Comparison of ENCODE assay signal across 1 cellular context in the genomic region with DNA sequence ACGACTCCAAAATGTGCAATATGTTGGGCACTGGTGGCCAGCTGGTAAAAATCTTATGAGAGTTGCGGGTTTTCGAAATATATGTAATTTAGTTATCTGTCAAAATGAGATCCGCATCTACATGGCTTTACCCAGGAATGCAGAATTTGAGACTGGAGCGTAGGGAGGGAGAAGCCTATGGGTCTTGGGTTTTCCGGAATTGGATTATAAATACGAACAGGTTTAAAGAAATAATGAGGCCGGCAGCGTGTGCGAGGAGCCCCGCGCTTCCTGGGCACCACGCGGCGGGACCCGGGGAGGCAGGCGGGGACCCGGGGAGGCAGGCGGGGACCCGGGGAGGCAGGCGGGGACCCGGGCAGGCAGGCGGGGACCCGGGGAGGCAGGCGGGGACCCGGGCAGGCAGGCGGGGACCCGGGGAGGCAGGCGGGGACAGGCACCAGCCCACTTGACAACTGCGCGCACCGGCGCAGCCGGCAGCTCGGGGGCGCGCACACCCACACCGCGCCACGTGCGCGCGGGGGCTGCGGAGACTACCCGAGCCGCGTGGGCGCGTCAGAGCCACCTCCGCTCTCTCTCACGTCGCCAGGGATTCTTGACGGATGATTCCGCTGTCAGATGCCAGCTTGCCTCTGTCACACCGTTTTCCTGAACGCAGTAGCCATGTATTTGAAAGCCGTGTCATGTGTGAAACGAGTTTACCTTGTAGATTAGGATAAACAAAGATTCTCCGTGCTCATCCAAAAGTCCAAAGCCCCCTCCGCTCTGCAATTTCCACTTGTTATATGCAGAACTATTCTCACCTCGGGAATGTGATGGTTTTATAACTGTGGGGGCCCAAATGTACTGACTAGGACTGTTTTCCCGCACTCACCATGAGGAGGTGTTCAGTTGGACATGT.
TF ChIP-seq lines count a peak whose summit lies in the region.

No MANE protein-coding gene starts in this region.

TF ChIP-seq in K562, 482 proteins besides CTCF, POLR2A, EP300 and RAD21 (continued from another document and continues in another):
- TF ChIP-seq, protein P1, sequence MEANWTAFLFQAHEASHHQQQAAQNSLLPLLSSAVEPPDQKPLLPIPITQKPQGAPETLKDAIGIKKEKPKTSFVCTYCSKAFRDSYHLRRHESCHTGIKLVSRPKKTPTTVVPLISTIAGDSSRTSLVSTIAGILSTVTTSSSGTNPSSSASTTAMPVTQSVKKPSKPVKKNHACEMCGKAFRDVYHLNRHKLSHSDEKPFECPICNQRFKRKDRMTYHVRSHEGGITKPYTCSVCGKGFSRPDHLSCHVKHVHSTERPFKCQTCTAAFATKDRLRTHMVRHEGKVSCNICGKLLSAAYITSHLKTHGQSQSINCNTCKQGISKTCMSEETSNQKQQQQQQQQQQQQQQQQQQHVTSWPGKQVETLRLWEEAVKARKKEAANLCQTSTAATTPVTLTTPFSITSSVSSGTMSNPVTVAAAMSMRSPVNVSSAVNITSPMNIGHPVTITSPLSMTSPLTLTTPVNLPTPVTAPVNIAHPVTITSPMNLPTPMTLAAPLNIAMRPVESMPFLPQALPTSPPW (CRISPR knock-in tag; IDR thresholded peaks at IDR 0.05): peak; percentile 77
- TF ChIP-seq ZNF24 (IDR thresholded peaks at IDR 0.05) (no peak), POLR2G (IDR thresholded peaks at IDR 0.05; ENCODE audit: low read depth, low read length) (peak; percentile 88), BHLHE40 (IDR thresholded peaks at IDR 0.05; ENCODE audit: low read length) (peak; percentile 90), MTA1 (IDR thresholded peaks at IDR 0.05; ENCODE audit: borderline replicate concordance) (no peak), MEF2D (tag; conservative IDR thresholded peaks at IDR 0.05; ENCODE audit: low read depth) (no peak), RBBP5 (IDR thresholded peaks at IDR 0.05; ENCODE audit: borderline replicate concordance, insufficient read depth, low read length, poor library complexity, severe bottlenecking) (peak; percentile 63), BRD9 (IDR thresholded peaks at IDR 0.05; ENCODE audit: low read depth, partially characterized antibody) (no peak), GTF2E2 (tag; IDR thresholded peaks at IDR 0.05) (no peak), POU5F1 (IDR thresholded peaks at IDR 0.05; ENCODE audit: borderline replicate concordance, low read depth, low read length, partially characterized antibody) (no peak), HDAC6 (IDR thresholded peaks at IDR 0.05; ENCODE audit: low read depth, low read length) (peak; percentile 95; the same call in 1 of the 2 replicates), SMAD3 (CRISPR knock-in tag; conservative IDR thresholded peaks at IDR 0.05) (no peak), WHSC1 (IDR thresholded peaks at IDR 0.05; ENCODE audit: low read length) (no peak), FOXA1 (IDR thresholded peaks at IDR 0.05; ENCODE audit: borderline replicate concordance) (no peak), PTRF (tag; IDR thresholded peaks at IDR 0.05) (no peak), RUNX1 (IDR thresholded peaks at IDR 0.05; ENCODE audit: low read depth) (no peak), PYGO2 (tag; IDR thresholded peaks at IDR 0.05) (no peak), RCOR1 (IDR thresholded peaks at IDR 0.05; ENCODE audit: borderline replicate concordance in 1 of 2, low read depth in 2 of 2, low read length in 2 of 2) (0 out of 4 replicates have a peak, but pooled peaks of 1 of the 2 experiments have one; percentile 16), TAF15 (IDR thresholded peaks at IDR 0.05; ENCODE audit: low read depth, low read length) (no peak), SUPT5H (IDR thresholded peaks at IDR 0.05) (peak; percentile 56; the same call in 1 of the 2 replicates), ZSCAN29 (IDR thresholded peaks at IDR 0.05) (no peak), MCM7 (IDR thresholded peaks at IDR 0.05) (no peak), ZNF212 (CRISPR knock-in tag; IDR thresholded peaks at IDR 0.05) (no peak), PHF8 (IDR thresholded peaks at IDR 0.05; ENCODE audit: borderline replicate concordance, low read length) (peak; percentile 46; the same call in 1 of the 2 replicates), ZFP36 (IDR thresholded peaks at IDR 0.05; ENCODE audit: low read depth, low read length, partially characterized antibody) (no peak), CBFB (CRISPR knock-in tag; IDR thresholded peaks at IDR 0.05) (no peak), RBM34 (IDR thresholded peaks at IDR 0.05; ENCODE audit: borderline replicate concordance, insufficient read depth, low read length) (no peak), HLTF (IDR thresholded peaks at IDR 0.05) (no peak), FOS (IDR thresholded peaks at IDR 0.05; ENCODE audit: extremely low read depth, insufficient read length) (no peak), CBX1 (IDR thresholded peaks at IDR 0.05; ENCODE audit: low read depth) (no peak), ZNF133 (CRISPR knock-in tag; IDR thresholded peaks at IDR 0.05) (no peak), NONO (IDR thresholded peaks at IDR 0.05; ENCODE audit: low read depth in 2 of 2, low read length in 1 of 2) (no peak; a peak in 1 of 4 replicates), CCAR2 (IDR thresholded peaks at IDR 0.05; ENCODE audit: low read depth, low read length) (no peak), GATA2 (CRISPR knock-in tag; IDR thresholded peaks at IDR 0.05) (no peak), TARDBP (IDR thresholded peaks at IDR 0.05) (no peak), SMARCE1 (IDR thresholded peaks at IDR 0.05) (no peak), NUFIP1 (IDR thresholded peaks at IDR 0.05; ENCODE audit: partially characterized antibody) (no peak)
- TF ChIP-seq, protein P2, sequence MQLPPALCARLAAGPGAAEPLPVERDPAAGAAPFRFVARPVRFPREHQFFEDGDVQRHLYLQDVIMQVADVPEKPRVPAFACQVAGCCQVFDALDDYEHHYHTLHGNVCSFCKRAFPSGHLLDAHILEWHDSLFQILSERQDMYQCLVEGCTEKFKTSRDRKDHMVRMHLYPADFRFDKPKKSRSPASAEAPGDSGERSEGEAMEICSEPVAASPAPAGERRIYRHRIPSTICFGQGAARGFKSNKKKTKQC (CRISPR knock-in tag; IDR thresholded peaks at IDR 0.05): peak; percentile 98
- TF ChIP-seq, protein P3, sequence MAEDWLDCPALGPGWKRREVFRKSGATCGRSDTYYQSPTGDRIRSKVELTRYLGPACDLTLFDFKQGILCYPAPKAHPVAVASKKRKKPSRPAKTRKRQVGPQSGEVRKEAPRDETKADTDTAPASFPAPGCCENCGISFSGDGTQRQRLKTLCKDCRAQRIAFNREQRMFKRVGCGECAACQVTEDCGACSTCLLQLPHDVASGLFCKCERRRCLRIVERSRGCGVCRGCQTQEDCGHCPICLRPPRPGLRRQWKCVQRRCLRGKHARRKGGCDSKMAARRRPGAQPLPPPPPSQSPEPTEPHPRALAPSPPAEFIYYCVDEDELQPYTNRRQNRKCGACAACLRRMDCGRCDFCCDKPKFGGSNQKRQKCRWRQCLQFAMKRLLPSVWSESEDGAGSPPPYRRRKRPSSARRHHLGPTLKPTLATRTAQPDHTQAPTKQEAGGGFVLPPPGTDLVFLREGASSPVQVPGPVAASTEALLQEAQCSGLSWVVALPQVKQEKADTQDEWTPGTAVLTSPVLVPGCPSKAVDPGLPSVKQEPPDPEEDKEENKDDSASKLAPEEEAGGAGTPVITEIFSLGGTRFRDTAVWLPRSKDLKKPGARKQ (CRISPR knock-in tag; IDR thresholded peaks at IDR 0.05): peak; percentile 93
- TF ChIP-seq, protein P4, sequence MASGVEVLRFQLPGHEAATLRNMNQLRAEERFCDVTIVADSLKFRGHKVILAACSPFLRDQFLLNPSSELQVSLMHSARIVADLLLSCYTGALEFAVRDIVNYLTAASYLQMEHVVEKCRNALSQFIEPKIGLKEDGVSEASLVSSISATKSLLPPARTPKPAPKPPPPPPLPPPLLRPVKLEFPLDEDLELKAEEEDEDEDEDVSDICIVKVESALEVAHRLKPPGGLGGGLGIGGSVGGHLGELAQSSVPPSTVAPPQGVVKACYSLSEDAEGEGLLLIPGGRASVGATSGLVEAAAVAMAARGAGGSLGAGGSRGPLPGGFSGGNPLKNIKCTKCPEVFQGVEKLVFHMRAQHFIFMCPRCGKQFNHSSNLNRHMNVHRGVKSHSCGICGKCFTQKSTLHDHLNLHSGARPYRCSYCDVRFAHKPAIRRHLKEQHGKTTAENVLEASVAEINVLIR (CRISPR knock-in tag; IDR thresholded peaks at IDR 0.05): no peak
- TF ChIP-seq, protein P5, sequence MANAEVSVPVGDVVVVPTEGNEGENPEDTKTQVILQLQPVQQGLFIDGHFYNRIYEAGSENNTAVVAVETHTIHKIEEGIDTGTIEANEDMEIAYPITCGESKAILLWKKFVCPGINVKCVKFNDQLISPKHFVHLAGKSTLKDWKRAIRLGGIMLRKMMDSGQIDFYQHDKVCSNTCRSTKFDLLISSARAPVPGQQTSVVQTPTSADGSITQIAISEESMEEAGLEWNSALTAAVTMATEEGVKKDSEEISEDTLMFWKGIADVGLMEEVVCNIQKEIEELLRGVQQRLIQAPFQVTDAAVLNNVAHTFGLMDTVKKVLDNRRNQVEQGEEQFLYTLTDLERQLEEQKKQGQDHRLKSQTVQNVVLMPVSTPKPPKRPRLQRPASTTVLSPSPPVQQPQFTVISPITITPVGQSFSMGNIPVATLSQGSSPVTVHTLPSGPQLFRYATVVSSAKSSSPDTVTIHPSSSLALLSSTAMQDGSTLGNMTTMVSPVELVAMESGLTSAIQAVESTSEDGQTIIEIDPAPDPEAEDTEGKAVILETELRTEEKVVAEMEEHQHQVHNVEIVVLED (CRISPR knock-in tag; IDR thresholded peaks at IDR 0.05): peak; percentile 75
- TF ChIP-seq, protein P6, sequence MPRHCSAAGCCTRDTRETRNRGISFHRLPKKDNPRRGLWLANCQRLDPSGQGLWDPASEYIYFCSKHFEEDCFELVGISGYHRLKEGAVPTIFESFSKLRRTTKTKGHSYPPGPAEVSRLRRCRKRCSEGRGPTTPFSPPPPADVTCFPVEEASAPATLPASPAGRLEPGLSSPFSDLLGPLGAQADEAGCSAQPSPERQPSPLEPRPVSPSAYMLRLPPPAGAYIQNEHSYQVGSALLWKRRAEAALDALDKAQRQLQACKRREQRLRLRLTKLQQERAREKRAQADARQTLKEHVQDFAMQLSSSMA (CRISPR knock-in tag; IDR thresholded peaks at IDR 0.05): no peak
- TF ChIP-seq, protein P7, sequence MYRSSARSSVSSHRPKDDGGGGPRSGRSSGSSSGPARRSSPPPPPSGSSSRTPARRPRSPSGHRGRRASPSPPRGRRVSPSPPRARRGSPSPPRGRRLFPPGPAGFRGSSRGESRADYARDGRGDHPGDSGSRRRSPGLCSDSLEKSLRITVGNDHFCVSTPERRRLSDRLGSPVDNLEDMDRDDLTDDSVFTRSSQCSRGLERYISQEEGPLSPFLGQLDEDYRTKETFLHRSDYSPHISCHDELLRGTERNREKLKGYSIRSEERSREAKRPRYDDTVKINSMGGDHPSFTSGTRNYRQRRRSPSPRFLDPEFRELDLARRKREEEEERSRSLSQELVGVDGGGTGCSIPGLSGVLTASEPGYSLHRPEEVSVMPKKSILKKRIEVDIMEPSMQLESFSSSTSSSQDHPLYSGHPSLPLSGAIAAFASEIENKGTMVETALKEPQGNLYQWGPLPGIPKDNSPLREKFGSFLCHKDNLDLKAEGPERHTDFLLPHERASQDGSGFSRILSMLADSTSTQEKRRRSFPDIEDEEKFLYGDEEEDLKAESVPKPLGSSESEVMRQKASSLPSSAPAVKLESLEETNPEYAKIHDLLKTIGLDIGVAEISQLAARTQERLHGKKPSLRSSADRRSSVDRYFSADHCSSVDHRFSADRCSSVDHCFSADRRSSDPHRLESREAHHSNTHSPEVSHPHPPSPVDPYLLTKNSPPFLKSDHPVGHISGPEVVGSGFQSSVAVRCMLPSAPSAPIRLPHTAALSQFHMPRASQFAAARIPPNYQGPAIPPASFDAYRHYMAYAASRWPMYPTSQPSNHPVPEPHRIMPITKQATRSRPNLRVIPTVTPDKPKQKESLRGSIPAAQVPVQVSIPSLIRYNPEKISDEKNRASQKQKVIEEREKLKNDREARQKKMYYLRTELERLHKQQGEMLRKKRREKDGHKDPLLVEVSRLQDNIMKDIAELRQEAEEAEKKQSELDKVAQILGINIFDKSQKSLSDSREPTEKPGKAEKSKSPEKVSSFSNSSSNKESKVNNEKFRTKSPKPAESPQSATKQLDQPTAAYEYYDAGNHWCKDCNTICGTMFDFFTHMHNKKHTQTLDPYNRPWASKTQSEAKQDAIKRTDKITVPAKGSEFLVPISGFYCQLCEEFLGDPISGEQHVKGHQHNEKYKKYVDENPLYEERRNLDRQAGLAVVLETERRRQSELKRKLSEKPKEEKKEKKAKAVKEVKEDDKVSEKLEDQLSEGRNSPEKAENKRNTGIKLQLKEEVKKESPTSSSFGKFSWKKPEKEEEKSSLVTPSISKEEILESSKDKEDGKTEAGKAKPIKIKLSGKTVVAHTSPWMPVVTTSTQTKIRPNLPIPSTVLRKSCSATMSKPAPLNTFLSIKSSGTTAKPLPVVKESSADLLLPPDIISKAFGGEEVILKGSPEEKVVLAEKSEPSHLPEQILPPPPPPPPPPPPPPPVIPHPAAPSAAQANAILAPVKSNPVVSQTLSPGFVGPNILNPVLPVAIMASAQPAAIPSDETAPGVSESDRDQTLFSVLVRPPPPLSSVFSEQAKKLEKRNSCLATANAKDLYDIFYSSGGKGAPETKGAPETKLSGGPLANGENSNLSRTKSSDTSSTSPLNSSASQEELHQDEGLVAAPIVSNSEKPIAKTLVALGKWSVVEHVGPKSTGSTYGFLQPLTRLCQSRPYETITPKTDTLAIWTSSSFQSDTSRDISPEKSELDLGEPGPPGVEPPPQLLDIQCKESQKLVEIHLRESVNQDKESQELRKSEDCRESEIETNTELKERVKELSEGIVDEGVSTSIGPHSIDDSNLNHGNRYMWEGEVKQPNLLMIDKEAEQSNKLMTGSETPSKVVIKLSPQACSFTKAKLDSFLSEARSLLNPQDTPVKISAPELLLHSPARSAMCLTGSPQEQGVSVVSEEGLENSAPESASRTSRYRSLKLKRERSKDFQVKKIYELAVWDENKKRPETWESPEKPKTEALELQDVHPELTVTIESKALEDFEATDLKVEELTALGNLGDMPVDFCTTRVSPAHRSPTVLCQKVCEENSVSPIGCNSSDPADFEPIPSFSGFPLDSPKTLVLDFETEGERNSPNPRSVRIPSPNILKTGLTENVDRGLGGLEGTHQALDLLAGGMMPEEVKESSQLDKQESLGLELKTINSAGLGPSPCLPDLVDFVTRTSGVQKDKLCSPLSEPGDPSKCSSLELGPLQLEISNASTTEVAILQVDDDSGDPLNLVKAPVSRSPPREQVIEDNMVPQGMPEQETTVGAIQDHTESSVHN (IDR thresholded peaks at IDR 0.05; ENCODE audit: borderline replicate concordance in 1 of 2, low read depth in 1 of 2): no peak
- TF ChIP-seq, protein P8, sequence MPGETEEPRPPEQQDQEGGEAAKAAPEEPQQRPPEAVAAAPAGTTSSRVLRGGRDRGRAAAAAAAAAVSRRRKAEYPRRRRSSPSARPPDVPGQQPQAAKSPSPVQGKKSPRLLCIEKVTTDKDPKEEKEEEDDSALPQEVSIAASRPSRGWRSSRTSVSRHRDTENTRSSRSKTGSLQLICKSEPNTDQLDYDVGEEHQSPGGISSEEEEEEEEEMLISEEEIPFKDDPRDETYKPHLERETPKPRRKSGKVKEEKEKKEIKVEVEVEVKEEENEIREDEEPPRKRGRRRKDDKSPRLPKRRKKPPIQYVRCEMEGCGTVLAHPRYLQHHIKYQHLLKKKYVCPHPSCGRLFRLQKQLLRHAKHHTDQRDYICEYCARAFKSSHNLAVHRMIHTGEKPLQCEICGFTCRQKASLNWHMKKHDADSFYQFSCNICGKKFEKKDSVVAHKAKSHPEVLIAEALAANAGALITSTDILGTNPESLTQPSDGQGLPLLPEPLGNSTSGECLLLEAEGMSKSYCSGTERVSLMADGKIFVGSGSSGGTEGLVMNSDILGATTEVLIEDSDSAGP (CRISPR knock-in tag; IDR thresholded peaks at IDR 0.05): 0 out of 2 replicates have a peak, but pooled peaks have one; percentile 43
